ENCODE assay signal across 23 cellular contexts in the genomic region with DNA sequence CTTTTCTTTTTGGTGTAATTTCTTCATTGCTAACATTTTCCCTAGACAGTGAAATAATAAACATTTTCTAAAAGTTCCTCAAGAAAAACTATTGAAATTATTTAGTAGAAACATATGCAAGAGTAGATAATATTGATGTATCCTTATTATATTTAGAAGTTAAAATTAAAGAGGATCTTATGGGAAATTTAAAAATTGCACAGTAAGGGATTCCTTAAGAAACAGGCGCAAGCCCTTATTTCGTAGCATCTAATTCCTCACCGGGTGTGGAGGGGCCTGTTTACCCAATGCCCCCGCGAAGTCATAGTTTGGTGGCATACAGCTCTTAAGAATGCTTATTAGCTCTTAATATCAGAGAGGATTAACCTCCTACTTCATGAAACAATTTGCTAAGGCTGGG.
DNase-seq lines count a peak whose midpoint lies in the region; ATAC-seq, FAIRE-seq and TF ChIP-seq lines count a peak whose summit lies in the region.
"Had no signal": no experiment of that assay in that cellular context is flagged by ENCODE, and none has a peak within 500 bp of the region (broad histone marks: within the 10 kb centered on the region; RNA-seq: fewer than 3 reads in every experiment).

No MANE protein-coding gene starts in this region.

- H3K27ac ChIP-seq in A549 (no peak overlapping the region), K562 (ENCODE audit: extremely low read depth, low read depth, low read length) (no peak overlapping the region)
- H3K27ac ChIP-seq: BLaER1 had no signal

- in situ Hi-C loops in K562 (cut with MboI): no loop called here

- TF ChIP-seq CTCF in A549 (IDR thresholded peaks at IDR 0.05) (no peak), K562 (IDR thresholded peaks at IDR 0.05 in 2 of 3, conservative IDR thresholded peaks at IDR 0.05 in 1 of 3; ENCODE audit: insufficient read depth in 2 of 3, low read depth in 1 of 3, low read length in 3 of 3) (no peak), lower leg skin (IDR thresholded peaks at IDR 0.05) (no peak), progenitor cell of endocrine pancreas (IDR thresholded peaks at IDR 0.05; ENCODE audit: unreplicated experiment) (no peak)

- peaks cover 36 to 48% of the 10 kb centered on the region in 2 experiments for H3K27me3 ChIP-seq in K562 (ENCODE audit: control insufficient read depth in 2 of 2, insufficient read depth in 2 of 2, low read length in 2 of 2)
- H3K27me3 ChIP-seq: BE2C, BLaER1 had no signal

- H3K79me2 ChIP-seq in K562 (ENCODE audit: control insufficient read depth, insufficient read depth, low read length): no peaks in the 10 kb centered on the region

- TF ChIP-seq POLR2A in A549 (IDR thresholded peaks at IDR 0.05; ENCODE audit: low read length) (no peak), K562 (conservative IDR thresholded peaks at IDR 0.05) (no peak), lower leg skin (IDR thresholded peaks at IDR 0.05) (no peak)

- H3K4me2 ChIP-seq in A549: no peak overlapping the region
- no peak overlapping the region for H3K4me2 ChIP-seq in K562 (ENCODE audit: insufficient read depth, low read length)
- H3K4me2 ChIP-seq: BLaER1 had no signal

- DNase-seq in A549 (ENCODE audit: low read depth in 1 of 2, low spot score in 1 of 2): no peak
- no peak for DNase-seq in K562 (ENCODE audit: extremely low read depth in 1 of 4, low spot score in 3 of 4)
- no peak for DNase-seq in lower leg skin (ENCODE audit: low spot score in 2 of 2)
- DNase-seq in progenitor cell of endocrine pancreas (ENCODE audit: low spot score, unreplicated experiment): no peak
- DNase-seq: 8988T; ACHN; BE2C; C1 segment of cervical spinal cord; CD4-positive, alpha-beta memory T cell; CD4-positive, CD25-positive, alpha-beta regulatory T cell; CD8-positive, alpha-beta memory T cell; COR-L47; DMS 273 treated with DMSO at 0.1 percent for 48 hours; DMS153; DMS53; DMS79 treated with DMSO at 0.1 percent for 48 hours; GF-D8 had no signal

- no peak overlapping the region for H3K9ac ChIP-seq in K562 (ENCODE audit: insufficient read depth in 1 of 2, low read depth in 2 of 2, low read length in 2 of 2)
- H3K9ac ChIP-seq: BLaER1 had no signal

- H3K4me1 Mint-ChIP-seq in progenitor cell of endocrine pancreas (ENCODE audit: low read depth): peaks cover 5% of the 10 kb centered on the region
- H3K4me1 Mint-ChIP-seq: CD14-positive monocyte; CD4-positive, alpha-beta memory T cell; CD4-positive, CD25-positive, alpha-beta regulatory T cell; CD8-positive, alpha-beta memory T cell had no signal

- POLR2A ChIA-PET in A549 (lab: Yijun Ruan, JAX) (no interaction called here), K562 (lab: Yijun Ruan, JAX) (no interaction called here)

- H3K9me3 ChIP-seq in A549: peaks cover 5% of the 10 kb centered on the region; the same call in 1 of the 3 replicates
- H3K9me3 ChIP-seq in K562 (replicated peaks; ENCODE audit: control insufficient read depth, insufficient read depth, low read depth, low read length): no peaks in the 10 kb centered on the region

- no peaks in the 10 kb centered on the region for H3K36me3 ChIP-seq in K562 (ENCODE audit: control insufficient read depth, insufficient read depth, low read length)
- H3K36me3 ChIP-seq: BE2C, BLaER1 had no signal

- TF ChIP-seq EP300 in A549 (IDR thresholded peaks at IDR 0.05): no peak
- TF ChIP-seq EP300 in K562 (IDR thresholded peaks at IDR 0.05; ENCODE audit: low read length): no peak

- H3K4me1 ChIP-seq in A549 (no peaks in the 10 kb centered on the region), K562 (replicated peaks in 1 of 2; ENCODE audit: control insufficient read depth in 2 of 2, insufficient read depth in 2 of 2, low read length in 2 of 2) (peaks cover 0 to 5% of the 10 kb centered on the region in 2 experiments; a peak in 1 of 5 replicates)
- H3K4me1 ChIP-seq: BE2C, BLaER1 had no signal

- H3K27ac Mint-ChIP-seq in progenitor cell of endocrine pancreas: no peak overlapping the region
- H3K27ac Mint-ChIP-seq: CD14-positive monocyte; CD4-positive, alpha-beta memory T cell; CD4-positive, CD25-positive, alpha-beta regulatory T cell; CD8-positive, alpha-beta memory T cell had no signal

- intact Hi-C loops in K562 (cut with micrococcal nuclease): no loop called here
- intact Hi-C loops in lower leg skin (cut with DNase I; ENCODE audit: low total_unique reads): no loop called here

- peaks cover 3% of the 10 kb centered on the region for H3K27me3 Mint-ChIP-seq in progenitor cell of endocrine pancreas

- H3K4me3 ChIP-seq in A549 (no peak overlapping the region), K562 (no peak overlapping the region), lower leg skin (ENCODE audit: low read depth, poor library complexity, severe bottlenecking) (no peak overlapping the region)
- H3K4me3 ChIP-seq: BLaER1 had no signal

- peaks cover 15% of the 10 kb centered on the region for H3K9me3 Mint-ChIP-seq in progenitor cell of endocrine pancreas (ENCODE audit: low read depth)
- H3K9me3 Mint-ChIP-seq: CD4-positive, alpha-beta memory T cell had no signal

- H3K9me1 ChIP-seq in K562 (ENCODE audit: control insufficient read depth, insufficient read depth, low read length): no peaks in the 10 kb centered on the region

- H3K36me3 Mint-ChIP-seq in progenitor cell of endocrine pancreas (ENCODE audit: insufficient read depth): no peaks in the 10 kb centered on the region
- H3K36me3 Mint-ChIP-seq: CD14-positive monocyte; CD4-positive, alpha-beta memory T cell; CD8-positive, alpha-beta memory T cell had no signal

- no peak overlapping the region for H3K4me3 Mint-ChIP-seq in progenitor cell of endocrine pancreas (ENCODE audit: low read depth)
- H3K4me3 Mint-ChIP-seq: CD14-positive monocyte; CD4-positive, alpha-beta memory T cell; CD4-positive, CD25-positive, alpha-beta regulatory T cell; CD8-positive, alpha-beta memory T cell had no signal

- ATAC-seq in A549 (no peak), K562 (no peak), GM19023 (IDR thresholded peaks at IDR 0.05; ENCODE audit: unreplicated experiment) (no peak)

- WGBS in A549 (ENCODE audit: missing lambda C conversion rate): 78% methylated on average over 5 of the region's 5 CpGs
- 1% methylated on average over 5 of the region's 5 CpGs for WGBS in K562 (ENCODE audit: insufficient coverage, low coverage, missing lambda C conversion rate)
- 92 to 96% methylated on average over 5 of the region's 5 CpGs for WGBS in lower leg skin, 2 donors

- FAIRE-seq in A204.1 (lab: Jason Lieb, UNC) (peak; percentile 34), A549 (lab: Jason Lieb, UNC) (no peak), K562 (lab: Jason Lieb, UNC) (no peak)
- FAIRE-seq: G401.6, GM12891 had no signal

- H2AFZ ChIP-seq in K562 (ENCODE audit: low read depth, low read length): no peak overlapping the region

- CTCF ChIA-PET in A549 (lab: Yijun Ruan, JAX): interaction anchor here (1.0 kb wide), 1 partner anchor 9 kb away, joined by 3 read pairs; no protein-coding TSS in a partner anchor
- CTCF ChIA-PET in K562 (lab: Yijun Ruan, JAX; ENCODE audit: low intra/inter-chr PET ratio): no interaction called here

- BruUV-seq in K562 (replicated peaks; lab: Mats Ljungman, UMichigan): no TSS peak

- H4K20me1 ChIP-seq in K562 (replicated peaks; ENCODE audit: control insufficient read depth, insufficient read depth, low read length): peaks cover 9% of the 10 kb centered on the region
- H4K20me1 ChIP-seq: BLaER1 had no signal

- no peak for TF ChIP-seq RAD21 in A549 (conservative IDR thresholded peaks at IDR 0.05 in 1 of 2, IDR thresholded peaks at IDR 0.05 in 1 of 2)
- TF ChIP-seq RAD21 in K562 (CRISPR knock-in tag; conservative IDR thresholded peaks at IDR 0.05 in 1 of 2, IDR thresholded peaks at IDR 0.05 in 1 of 2): no peak

TF ChIP-seq in A549, 52 proteins besides CTCF, POLR2A, EP300 and RAD21:
- TF ChIP-seq PHF8 (IDR thresholded peaks at IDR 0.05; ENCODE audit: borderline replicate concordance, low read depth): no peak
- peak; percentile 10 for TF ChIP-seq MAFK (IDR thresholded peaks at IDR 0.05; ENCODE audit: partially characterized antibody)
TF ChIP-seq in A549: peak in this region for 1.

TF ChIP-seq in K562, 482 proteins besides CTCF, POLR2A, EP300 and RAD21:
- no peak for TF ChIP-seq NCOA1 (IDR thresholded peaks at IDR 0.05; ENCODE audit: low read depth)
- 0 out of 2 replicates have a peak, but pooled peaks have one; percentile 20 for TF ChIP-seq MAFG (tag; conservative IDR thresholded peaks at IDR 0.05)
- TF ChIP-seq, protein P1, sequence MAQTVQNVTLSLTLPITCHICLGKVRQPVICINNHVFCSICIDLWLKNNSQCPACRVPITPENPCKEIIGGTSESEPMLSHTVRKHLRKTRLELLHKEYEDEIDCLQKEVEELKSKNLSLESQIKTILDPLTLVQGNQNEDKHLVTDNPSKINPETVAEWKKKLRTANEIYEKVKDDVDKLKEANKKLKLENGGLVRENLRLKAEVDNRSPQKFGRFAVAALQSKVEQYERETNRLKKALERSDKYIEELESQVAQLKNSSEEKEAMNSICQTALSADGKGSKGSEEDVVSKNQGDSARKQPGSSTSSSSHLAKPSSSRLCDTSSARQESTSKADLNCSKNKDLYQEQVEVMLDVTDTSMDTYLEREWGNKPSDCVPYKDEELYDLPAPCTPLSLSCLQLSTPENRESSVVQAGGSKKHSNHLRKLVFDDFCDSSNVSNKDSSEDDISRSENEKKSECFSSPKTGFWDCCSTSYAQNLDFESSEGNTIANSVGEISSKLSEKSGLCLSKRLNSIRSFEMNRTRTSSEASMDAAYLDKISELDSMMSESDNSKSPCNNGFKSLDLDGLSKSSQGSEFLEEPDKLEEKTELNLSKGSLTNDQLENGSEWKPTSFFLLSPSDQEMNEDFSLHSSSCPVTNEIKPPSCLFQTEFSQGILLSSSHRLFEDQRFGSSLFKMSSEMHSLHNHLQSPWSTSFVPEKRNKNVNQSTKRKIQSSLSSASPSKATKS (CRISPR knock-in tag; IDR thresholded peaks at IDR 0.05): no peak
- TF ChIP-seq C11orf30 (IDR thresholded peaks at IDR 0.05; ENCODE audit: low read depth): 0 out of 2 replicates have a peak, but pooled peaks have one; percentile 37
- peak; percentile 54; the same call in 1 of the 2 replicates for TF ChIP-seq ZNF316 (IDR thresholded peaks at IDR 0.05)
